ENCODE assay signal across 9 cellular contexts in the genomic region with DNA sequence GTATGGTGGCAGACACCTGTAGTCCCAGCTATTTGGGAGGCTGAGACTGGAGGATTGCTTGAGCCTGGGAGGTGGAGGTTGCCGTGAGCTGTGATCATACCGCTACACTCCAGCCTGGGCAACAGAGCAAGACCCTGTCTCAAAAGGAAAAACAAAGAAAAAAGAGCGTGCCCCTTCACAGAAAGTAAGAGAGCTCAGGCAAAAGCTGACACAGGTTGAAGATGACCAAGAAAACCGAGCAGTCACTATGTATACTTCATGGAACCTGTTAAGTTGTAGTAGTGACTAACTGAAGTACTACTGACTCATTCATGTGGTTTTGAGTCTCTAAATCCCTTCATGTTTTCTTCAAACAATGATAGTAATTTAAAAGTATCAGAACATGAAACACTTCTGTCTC. TPM values are rescaled to one million over a fixed set of nuclear protein-coding genes. Genes with fewer than 3 reads are reported as not detected.
DNase-seq lines count a peak whose midpoint lies in the region; ATAC-seq lines count a peak whose summit lies in the region.
"Had no signal": no experiment of that assay in that cellular context is flagged by ENCODE, and none has a peak within 500 bp of the region (broad histone marks: within the 10 kb centered on the region; RNA-seq: fewer than 3 reads in every experiment).

No MANE protein-coding gene starts in this region.

- ATAC-seq in T-cell (replicated peaks in 1 of 4) (no peak), GM21526 (IDR thresholded peaks at IDR 0.05; ENCODE audit: low FRiP score, unreplicated experiment) (no peak)

- intact Hi-C loops in activated naive CD4-positive, alpha-beta T cell treated with anti-CD3 and anti-CD28 coated beads for 36 hours (cut with micrococcal nuclease) = loop anchor here (1.0 to 5.0 kb wide), 4 partner anchors 19 to 600 kb away; partner anchors contain the start of genes HILPDA and RBM28

- peak overlapping the region; percentile 13 for H3K4me3 Mint-ChIP-seq in activated naive CD4-positive, alpha-beta T cell treated with anti-CD3 and anti-CD28 coated beads for 36 hours
- peak overlapping the region; percentile 80 to 93 (median 83) for H3K4me3 Mint-ChIP-seq in T-cell

- no peaks in the 10 kb centered on the region for H3K36me3 Mint-ChIP-seq in activated naive CD4-positive, alpha-beta T cell treated with anti-CD3 and anti-CD28 coated beads for 36 hours (ENCODE audit: low read depth)
- H3K36me3 Mint-ChIP-seq in T-cell = no peaks in the 10 kb centered on the region

- peaks cover 48% of the 10 kb centered on the region for H3K27me3 Mint-ChIP-seq in activated naive CD4-positive, alpha-beta T cell treated with anti-CD3 and anti-CD28 coated beads for 36 hours (ENCODE audit: low read depth)
- H3K27me3 Mint-ChIP-seq in T-cell = peaks cover 39 to 69% of the 10 kb centered on the region in 2 donors

- H3K4me1 Mint-ChIP-seq in activated naive CD4-positive, alpha-beta T cell treated with anti-CD3 and anti-CD28 coated beads for 36 hours (ENCODE audit: low read depth) = peaks cover 22% of the 10 kb centered on the region
- H3K4me1 Mint-ChIP-seq in T-cell = peaks cover 15 to 20% (median 19%) of the 10 kb centered on the region in 3 donors

- no peak for DNase-seq in activated naive CD4-positive, alpha-beta T cell treated with anti-CD3 and anti-CD28 coated beads for 36 hours
- DNase-seq in activated naive CD4-positive, alpha-beta T cell (lab: John Stamatoyannopoulos, UW) = no peak
- DNase-seq in T-cell (no peak), fibroblast of peridontal ligament (ENCODE audit: extremely low read depth) (peak; percentile 21), stromal cell of bone marrow (ENCODE audit: low read depth) (peak; percentile 21), NCI-H2196 (lab: John Stamatoyannopoulos, UW; ENCODE audit: unreplicated experiment) (no peak)
- no peak for DNase-seq in stimulated activated CD4-positive, alpha-beta T cell treated with anti-CD3 and anti-CD28 coated beads, Interleukin-15, amount 100 ng/mL, for 24 hours
- DNase-seq: thyroid gland had no signal

- no peak overlapping the region for H3K27ac Mint-ChIP-seq in activated naive CD4-positive, alpha-beta T cell treated with anti-CD3 and anti-CD28 coated beads for 36 hours
- peak overlapping the region in 1 of 2 donors; percentile 27 for H3K27ac Mint-ChIP-seq in T-cell

- POLR2A ChIA-PET in T-cell (lab: Charles Lee) = no interaction called here

- H3K9me3 Mint-ChIP-seq in activated naive CD4-positive, alpha-beta T cell treated with anti-CD3 and anti-CD28 coated beads for 36 hours = no peaks in the 10 kb centered on the region
- no peaks in the 10 kb centered on the region for H3K9me3 Mint-ChIP-seq in T-cell

- CTCF ChIA-PET in activated naive CD4-positive, alpha-beta T cell treated with anti-CD3 and anti-CD28 coated beads for 36 hours (lab: Charles Lee) = interaction anchor here (0.8 to 2.2 kb wide), 6 partner anchors 12 to 64 kb away, joined by 3 to 14 read pairs (median 3); no protein-coding TSS in a partner anchor
- CTCF ChIA-PET in T-cell (lab: Charles Lee) = interaction anchor here in 1 of 2 donors (1.1 kb wide), 1 partner anchor 15 kb away, joined by 3 read pairs; no protein-coding TSS in a partner anchor

RNA-seq across cellular contexts. Expression of gene PRRT4, which starts 1.2 kb away (rescaled TPM):
- under 1 TPM in 1 of 2 experiments, not detected in 1; 0.40 TPM for total RNA-seq in activated naive CD4-positive, alpha-beta T cell treated with anti-CD3 and anti-CD28 coated beads for 36 hours
- 1 to 10 TPM in 1 of 5 donors, under 1 TPM in 4; 0.15 to 1.1 (median 0.65) TPM for total RNA-seq in T-cell

RNA-seq across cellular contexts. Expression of gene RBM28, which starts 19.0 kb away (rescaled TPM):
- 10 to 100 TPM; 51.9 to 53.2 TPM for total RNA-seq in activated naive CD4-positive, alpha-beta T cell treated with anti-CD3 and anti-CD28 coated beads for 36 hours
- total RNA-seq in T-cell = 10 to 100 TPM; 27.3 to 54.3 (median 41.9) TPM

RNA-seq across cellular contexts. Expression of gene IMPDH1, which starts 47.1 kb away (rescaled TPM):
- total RNA-seq in activated naive CD4-positive, alpha-beta T cell treated with anti-CD3 and anti-CD28 coated beads for 36 hours = 10 to 100 TPM; 44.3 to 45.9 TPM
- 10 to 100 TPM; 39.9 to 73.3 (median 65.6) TPM for total RNA-seq in T-cell

Comparison
In these comparisons a context has a peak if more than half of its experiments do, and no peak if none do; other contexts are left out.
1. DNase-seq: peak in fibroblast of peridontal ligament (single experiment) and stromal cell of bone marrow (single experiment); none in activated naive CD4-positive, alpha-beta T cell treated with anti-CD3 and anti-CD28 coated beads for 36 hours (single experiment), activated naive CD4-positive, alpha-beta T cell (0 of 4), T-cell (0 of 34), NCI-H2196 (single experiment) and stimulated activated CD4-positive, alpha-beta T cell treated with anti-CD3 and anti-CD28 coated beads, Interleukin-15, amount 100 ng/mL, for 24 hours (single experiment).